1 cellular context compared by ENCODE assay signal in genomic region chr9:37966443-37967271, GRCh38.
A peak's percentile ranks its signal among the peaks of the same experiment; 100 is the strongest.
TF ChIP-seq lines count a peak whose summit lies in the region.

No MANE protein-coding gene starts in this region.

TF ChIP-seq in HepG2, 621 proteins besides CTCF, POLR2A, EP300 and RAD21 (continued from another document and continues in another):
- TF ChIP-seq TIGD3 (CRISPR knock-in tag; IDR thresholded peaks at IDR 0.05; ENCODE audit: borderline replicate concordance) (no peak), THAP7 (CRISPR knock-in tag; IDR thresholded peaks at IDR 0.05) (no peak), MTF2 (CRISPR knock-in tag; IDR thresholded peaks at IDR 0.05; ENCODE audit: borderline replicate concordance) (no peak), NFYB (CRISPR knock-in tag; IDR thresholded peaks at IDR 0.05) (no peak), LBX2 (CRISPR knock-in tag; IDR thresholded peaks at IDR 0.05; ENCODE audit: borderline replicate concordance) (no peak), SIN3A (IDR thresholded peaks at IDR 0.05; ENCODE audit: borderline replicate concordance, low read depth, low read length) (peak; percentile 50; the same call in 1 of the 2 replicates), ZSCAN25 (CRISPR knock-in tag; IDR thresholded peaks at IDR 0.05) (no peak), AHDC1 (CRISPR knock-in tag; IDR thresholded peaks at IDR 0.05; ENCODE audit: borderline replicate concordance) (no peak), ZMAT5 (CRISPR knock-in tag; IDR thresholded peaks at IDR 0.05; ENCODE audit: borderline replicate concordance, low read depth) (no peak), NCOR1 (IDR thresholded peaks at IDR 0.05; ENCODE audit: borderline replicate concordance, low read length) (no peak), MTA3 (CRISPR knock-in tag; IDR thresholded peaks at IDR 0.05) (no peak), ZFP41 (CRISPR knock-in tag; IDR thresholded peaks at IDR 0.05; ENCODE audit: borderline replicate concordance) (no peak), ELF4 (CRISPR knock-in tag; IDR thresholded peaks at IDR 0.05; ENCODE audit: borderline replicate concordance) (no peak), ZNF800 (CRISPR knock-in tag; IDR thresholded peaks at IDR 0.05) (no peak), ZNF589 (CRISPR knock-in tag; conservative IDR thresholded peaks at IDR 0.05) (no peak), E2F1 (CRISPR knock-in tag; IDR thresholded peaks at IDR 0.05) (no peak), DR1 (CRISPR knock-in tag; IDR thresholded peaks at IDR 0.05) (no peak), ZNF644 (CRISPR knock-in tag; IDR thresholded peaks at IDR 0.05; ENCODE audit: low read depth) (0 out of 2 replicates have a peak, but pooled peaks have one; percentile 33), HOXD1 (CRISPR knock-in tag; IDR thresholded peaks at IDR 0.05) (no peak), ZSCAN20 (CRISPR knock-in tag; IDR thresholded peaks at IDR 0.05; ENCODE audit: borderline replicate concordance) (no peak), ZSCAN29 (CRISPR knock-in tag; conservative IDR thresholded peaks at IDR 0.05) (no peak), NR2F1 (CRISPR knock-in tag; IDR thresholded peaks at IDR 0.05) (no peak), MLXIP (CRISPR knock-in tag; IDR thresholded peaks at IDR 0.05; ENCODE audit: borderline replicate concordance) (no peak), MATR3 (CRISPR knock-in tag; IDR thresholded peaks at IDR 0.05) (no peak), CEBPB (IDR thresholded peaks at IDR 0.05; ENCODE audit: borderline replicate concordance, low read depth, low read length) (0 out of 2 replicates have a peak, but pooled peaks have one; percentile 4), MLX (CRISPR knock-in tag; IDR thresholded peaks at IDR 0.05) (0 out of 2 replicates have a peak, but pooled peaks have one; percentile 55), ZNF879 (CRISPR knock-in tag; IDR thresholded peaks at IDR 0.05) (no peak), HNF1B (CRISPR knock-in tag; IDR thresholded peaks at IDR 0.05) (no peak), ZNF576 (CRISPR knock-in tag; IDR thresholded peaks at IDR 0.05) (no peak), ZKSCAN5 (CRISPR knock-in tag; IDR thresholded peaks at IDR 0.05) (no peak), ZNF768 (CRISPR knock-in tag; IDR thresholded peaks at IDR 0.05) (peak; percentile 99), ZZZ3 (CRISPR knock-in tag; IDR thresholded peaks at IDR 0.05; ENCODE audit: borderline replicate concordance) (no peak), ZNF432 (CRISPR knock-in tag; IDR thresholded peaks at IDR 0.05; ENCODE audit: borderline replicate concordance) (no peak), ZNF737 (CRISPR knock-in tag; IDR thresholded peaks at IDR 0.05; ENCODE audit: borderline replicate concordance) (no peak), PRMT3 (CRISPR knock-in tag; IDR thresholded peaks at IDR 0.05; ENCODE audit: borderline replicate concordance, low read depth) (no peak), ZNF83 (CRISPR knock-in tag; IDR thresholded peaks at IDR 0.05; ENCODE audit: borderline replicate concordance) (no peak), RARA (CRISPR knock-in tag; IDR thresholded peaks at IDR 0.05) (peak; percentile 64; the same call in 1 of the 2 replicates), DRAP1 (CRISPR knock-in tag; IDR thresholded peaks at IDR 0.05) (no peak), SMYD3 (CRISPR knock-in tag; IDR thresholded peaks at IDR 0.05) (no peak), HMG20A (CRISPR knock-in tag; IDR thresholded peaks at IDR 0.05; ENCODE audit: borderline replicate concordance) (peak; percentile 35; the same call in 1 of the 2 replicates), ZNF770 (CRISPR knock-in tag; IDR thresholded peaks at IDR 0.05) (no peak), ZNF776 (CRISPR knock-in tag; IDR thresholded peaks at IDR 0.05) (no peak), DPF2 (CRISPR knock-in tag; IDR thresholded peaks at IDR 0.05; ENCODE audit: borderline replicate concordance, low read depth) (no peak)
